In the genomic region with DNA sequence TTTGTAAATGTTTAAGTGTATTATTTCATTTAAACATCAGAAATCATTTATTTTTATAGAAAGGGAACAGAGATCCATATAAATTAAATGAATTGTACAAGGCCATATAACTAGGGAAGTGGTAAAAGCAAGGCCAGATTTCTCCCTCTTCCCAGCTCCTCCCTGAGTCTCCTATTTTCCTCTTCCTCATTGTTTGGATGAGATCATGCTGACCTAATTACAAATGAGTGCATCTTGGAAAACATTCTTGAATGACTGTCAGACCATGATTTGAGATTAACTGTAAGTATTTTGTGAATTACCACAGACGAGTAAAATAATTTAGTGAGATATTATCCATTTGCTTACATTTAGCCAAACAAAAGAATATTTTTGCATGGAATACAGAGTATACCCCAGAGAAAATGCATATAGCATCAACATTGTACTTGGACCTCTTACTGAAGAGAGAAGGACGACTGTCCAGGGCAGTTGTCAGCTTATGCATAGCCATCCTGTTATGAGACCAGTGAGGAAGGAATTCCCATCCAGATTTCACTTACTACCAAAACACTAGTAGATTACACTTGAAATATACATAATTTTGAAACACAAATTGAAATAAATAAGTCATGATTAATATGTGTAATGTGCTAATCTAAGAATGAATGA, we compare ENCODE assay signal across 16 cellular contexts. TPM values are rescaled to one million over a fixed set of nuclear protein-coding genes. Genes with fewer than 3 reads are reported as not detected.
A peak's percentile ranks its signal among the peaks of the same experiment; 100 is the strongest.
DNase-seq lines count a peak whose midpoint lies in the region; ATAC-seq lines count a peak whose summit lies in the region.
"Had no signal": no experiment of that assay in that cellular context is flagged by ENCODE, and none has a peak within 500 bp of the region (broad histone marks: within the 10 kb centered on the region; RNA-seq: fewer than 3 reads in every experiment).

No MANE protein-coding gene starts in this region.

- peaks cover 7 to 68% of the 10 kb centered on the region in 2 experiments for H3K36me3 ChIP-seq in mesenchymal stem cell (ENCODE audit: control insufficient read depth in 1 of 2, insufficient read depth in 2 of 2, low read depth in 1 of 2, low read length in 2 of 2)
- H3K36me3 ChIP-seq: prostate gland had no signal

- peaks cover 10% of the 10 kb centered on the region for H3K79me1 ChIP-seq in mesenchymal stem cell (replicated peaks; ENCODE audit: low read length, poor library complexity, severe bottlenecking)

- H3K9me3 ChIP-seq in mesenchymal stem cell (ENCODE audit: control insufficient read depth, low read length): no peaks in the 10 kb centered on the region
- H3K9me3 ChIP-seq: BLaER1 treated with 17β-estradiol and CSF1 and Interleukin-3, amounts not matched to agents 10 nM and 100 nM; esophagus squamous epithelium; prostate gland had no signal

- H3K9ac ChIP-seq in mesenchymal stem cell (ENCODE audit: low read length): peak overlapping the region; percentile 63
- H3K9ac ChIP-seq: BLaER1 treated with 17β-estradiol and CSF1 and Interleukin-3, amounts not matched to agents 10 nM and 100 nM had no signal

- no peak overlapping the region for H2AK5ac ChIP-seq in mesenchymal stem cell (ENCODE audit: low read length, severe bottlenecking)

- H3K14ac ChIP-seq in mesenchymal stem cell (ENCODE audit: low read length in 2 of 2): no peak overlapping the region

- H4K8ac ChIP-seq in mesenchymal stem cell (ENCODE audit: low read length): no peak overlapping the region

- no peak overlapping the region for H3K4ac ChIP-seq in mesenchymal stem cell (ENCODE audit: low read depth in 1 of 2, low read length in 2 of 2)

- no peak overlapping the region for H2BK12ac ChIP-seq in mesenchymal stem cell (ENCODE audit: low read length in 2 of 2)

- no peak overlapping the region for H2BK5ac ChIP-seq in mesenchymal stem cell (ENCODE audit: low read depth, low read length, poor library complexity, severe bottlenecking)

- no peak overlapping the region for H3K27ac ChIP-seq in mesenchymal stem cell (ENCODE audit: low read length, poor library complexity, severe bottlenecking)
- H3K27ac ChIP-seq: BLaER1 treated with 17β-estradiol and CSF1 and Interleukin-3, amounts not matched to agents 10 nM and 100 nM; esophagus squamous epithelium; prostate gland had no signal

- DNase-seq in Daoy (ENCODE audit: low read depth) (peak; percentile 11), RKO (ENCODE audit: low spot score) (peak; percentile 24), fibroblast of gingiva (ENCODE audit: low read depth) (peak; percentile 27), mesenchymal stem cell (peak; percentile 76), NCI-H2029 (lab: John Stamatoyannopoulos, UW) (no peak), MV-4-11 (lab: John Stamatoyannopoulos, UW) (no peak), germinal center (ENCODE audit: low spot score) (no peak)
- DNase-seq: activated B cell treated with CpG ODN at 0.5 μM for 24 hours; activated naive CD4-positive, alpha-beta T cell treated with anti-CD3 and anti-CD28 coated beads, Interleukin-2, amount 10 ng/mL, durations not matched to agents 7 days and 5 days; esophagus squamous epithelium; NCI-H1048; NCI-H2227 treated with DMSO at 0.1 percent for 48 hours; SW 1271 had no signal

- peak overlapping the region in 1 of 2 experiments; percentile 59 for H3K18ac ChIP-seq in mesenchymal stem cell (ENCODE audit: low read depth in 1 of 2, low read length in 2 of 2)

- H4K91ac ChIP-seq in mesenchymal stem cell (ENCODE audit: low read length): no peak overlapping the region

- 86% methylated on average over 1 of the region's 2 CpGs for WGBS in mesenchymal stem cell

- no peak for ATAC-seq in HG03439 (IDR thresholded peaks at IDR 0.05; ENCODE audit: unreplicated experiment)

- H2BK15ac ChIP-seq in mesenchymal stem cell (ENCODE audit: low read depth, poor library complexity, severe bottlenecking): no peak overlapping the region

- H2AFZ ChIP-seq in mesenchymal stem cell (ENCODE audit: low read depth, low read length): no peak overlapping the region

- no peak overlapping the region for H2BK120ac ChIP-seq in mesenchymal stem cell (ENCODE audit: low read depth, low read length)

- H3K4me2 ChIP-seq in mesenchymal stem cell (ENCODE audit: low read length, poor library complexity, severe bottlenecking): no peak overlapping the region
- H3K4me2 ChIP-seq: BLaER1 treated with 17β-estradiol and CSF1 and Interleukin-3, amounts not matched to agents 10 nM and 100 nM had no signal

- H3K23ac ChIP-seq in mesenchymal stem cell (ENCODE audit: low read length in 2 of 2): no peak overlapping the region

- no peak overlapping the region for H3K4me3 ChIP-seq in mesenchymal stem cell (ENCODE audit: insufficient read depth in 1 of 2, low read depth in 1 of 2, low read length in 2 of 2)
- H3K4me3 ChIP-seq: BLaER1 treated with 17β-estradiol and CSF1 and Interleukin-3, amounts not matched to agents 10 nM and 100 nM; esophagus squamous epithelium; prostate gland had no signal

- H3K4me1 ChIP-seq in mesenchymal stem cell (ENCODE audit: control insufficient read depth, insufficient read depth, low read depth, low read length): peaks cover 3% of the 10 kb centered on the region
- H3K4me1 ChIP-seq: BLaER1 treated with 17β-estradiol and CSF1 and Interleukin-3, amounts not matched to agents 10 nM and 100 nM; prostate gland had no signal

- no peaks in the 10 kb centered on the region for H3K27me3 ChIP-seq in mesenchymal stem cell (ENCODE audit: control insufficient read depth in 1 of 2, insufficient read depth in 1 of 2, low read length in 2 of 2)
- H3K27me3 ChIP-seq: BLaER1 treated with 17β-estradiol and CSF1 and Interleukin-3, amounts not matched to agents 10 nM and 100 nM; esophagus squamous epithelium had no signal

RNA-seq across cellular contexts. Expression of a gene that starts 47.3 kb away (rescaled TPM):
- total RNA-seq in Daoy (2014; rRNA removed; shearing (Covaris generic)): 25.8 and 28.7 TPM in 2 replicates
- 121 TPM for polyA plus RNA-seq in mesenchymal stem cell (2013, experiment 1 of 2)
- 120 TPM for polyA plus RNA-seq in mesenchymal stem cell (2013, experiment 2 of 2)

Comparison
In these comparisons a context has a peak if more than half of its experiments do, and no peak if none do; other contexts are left out.
1. DNase-seq: peak in Daoy (single experiment), RKO (single experiment), fibroblast of gingiva (single experiment) and mesenchymal stem cell (single experiment); none in NCI-H2029 (single experiment), MV-4-11 (single experiment) and germinal center (single experiment).